In the genomic region with DNA sequence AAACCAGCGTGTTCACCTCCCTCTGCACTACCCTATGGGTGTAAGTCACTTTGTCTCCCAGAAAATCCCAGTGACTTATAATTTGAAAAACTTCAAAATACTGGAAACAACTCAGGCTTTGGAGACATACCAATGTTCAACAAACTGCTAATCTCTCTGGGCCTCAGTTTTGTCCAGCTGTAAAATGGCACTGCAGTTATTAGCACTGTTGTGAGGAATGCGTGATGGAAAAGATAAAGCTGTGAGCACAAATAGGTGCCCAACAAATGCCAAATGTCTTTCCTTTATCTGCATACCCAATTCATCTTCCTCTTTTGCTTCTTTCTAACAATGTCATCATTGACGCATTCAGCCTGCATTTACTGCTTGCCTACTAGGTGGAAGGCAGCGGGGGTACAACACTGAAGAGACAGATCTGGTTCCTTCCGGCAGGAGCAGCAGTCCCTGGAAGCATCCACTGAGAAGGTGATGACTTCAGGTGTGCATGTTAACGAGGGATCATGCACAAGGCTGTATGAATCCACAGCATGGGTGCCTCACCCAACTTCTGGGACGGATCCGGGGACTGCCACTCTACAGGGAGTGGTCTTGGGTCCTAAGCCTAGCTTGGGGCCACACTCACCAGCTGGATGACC, we compare ENCODE assay signal across 13 cellular contexts.
DNase-seq lines count a peak whose midpoint lies in the region; ATAC-seq, FAIRE-seq and TF ChIP-seq lines count a peak whose summit lies in the region.
"Had no signal": no experiment of that assay in that cellular context is flagged by ENCODE, and none has a peak within 500 bp of the region (broad histone marks: within the 10 kb centered on the region; RNA-seq: fewer than 3 reads in every experiment).

No MANE protein-coding gene starts in this region.

- peak; percentile 67 for FAIRE-seq in GM12892 (lab: Jason Lieb, UNC)

- DNase-seq in CD4-positive, CD25-positive, alpha-beta regulatory T cell, result no peak
- no peak for DNase-seq in GM12892 (ENCODE audit: insufficient read length)
- DNase-seq in activated T-helper 1 cell treated with anti-CD3 and anti-CD28 coated beads, Interleukin-12 subunit alpha, Interleukin-12 subunit beta, Interleukin-2, Interleukin-4 antibody, amounts not matched to agents 30 ng/mL and 10 ng/mL and 1 ng/mL, durations not matched to agents 14 hours and 24 hours and 36 hours (ENCODE audit: low spot score), result no peak
- DNase-seq in WTC11 (ENCODE audit: low spot score), result no peak
- no peak for DNase-seq in mesenteric fat pad (ENCODE audit: low spot score)
- no peak for DNase-seq in NCI-H1417 treated with DMSO at 0.1 percent for 48 hours (lab: John Stamatoyannopoulos, UW)
- DNase-seq: effector CD4-positive, alpha-beta T cell; GOT3; NK-92 treated with Interleukin-12 subunit alpha and Interleukin-12 subunit beta, amount 100 ng/mL, for 24 hours; T-helper 9 cell; tibial artery had no signal

- CTCF ChIA-PET in WTC11 (lab: Charles Lee), result interaction anchor here (2.1 to 2.9 kb wide), 2 partner anchors 10 to 222 kb away, joined by 9 to 11 read pairs; no protein-coding TSS in a partner anchor

- no peaks in the 10 kb centered on the region for H3K27me3 ChIP-seq in CD4-positive, CD25-positive, alpha-beta regulatory T cell (ENCODE audit: control insufficient read depth, insufficient read depth, low read length)
- H3K27me3 ChIP-seq in mucosa of rectum (ENCODE audit: control insufficient read depth in 2 of 2, insufficient read depth in 2 of 2, low read length in 2 of 2), result no peaks in the 10 kb centered on the region
- H3K27me3 ChIP-seq: tibial artery had no signal

- no peak for TF ChIP-seq CTCF in WTC11 (IDR thresholded peaks at IDR 0.05)

- no peaks in the 10 kb centered on the region for H3K9me3 Mint-ChIP-seq in CD4-positive, CD25-positive, alpha-beta regulatory T cell
- no peaks in the 10 kb centered on the region for H3K9me3 Mint-ChIP-seq in activated T-helper 1 cell treated with anti-CD3 and anti-CD28 coated beads, Interleukin-12 subunit alpha, Interleukin-12 subunit beta, Interleukin-2, Interleukin-4 antibody, amounts not matched to agents 30 ng/mL and 10 ng/mL and 1 ng/mL, durations not matched to agents 14 hours and 24 hours and 36 hours
- H3K9me3 Mint-ChIP-seq in WTC11, result no peaks in the 10 kb centered on the region

- TF ChIP-seq POLR2A in GM12892 (IDR thresholded peaks at IDR 0.05; ENCODE audit: low read depth, low read length), result no peak

- peak overlapping the region; percentile 62 to 83 (median 78) for H3K4me3 Mint-ChIP-seq in CD4-positive, CD25-positive, alpha-beta regulatory T cell
- H3K4me3 Mint-ChIP-seq in activated T-helper 1 cell treated with anti-CD3 and anti-CD28 coated beads, Interleukin-12 subunit alpha, Interleukin-12 subunit beta, Interleukin-2, Interleukin-4 antibody, amounts not matched to agents 30 ng/mL and 10 ng/mL and 1 ng/mL, durations not matched to agents 14 hours and 24 hours and 36 hours, result peak overlapping the region; percentile 43
- no peak overlapping the region for H3K4me3 Mint-ChIP-seq in WTC11

- peak overlapping the region in 1 of 2 donors; percentile 5 for H3K9ac ChIP-seq in mucosa of rectum (ENCODE audit: low read depth in 1 of 2, low read length in 2 of 2)

- no peaks in the 10 kb centered on the region for H3K27me3 Mint-ChIP-seq in CD4-positive, CD25-positive, alpha-beta regulatory T cell
- no peaks in the 10 kb centered on the region for H3K27me3 Mint-ChIP-seq in activated T-helper 1 cell treated with anti-CD3 and anti-CD28 coated beads, Interleukin-12 subunit alpha, Interleukin-12 subunit beta, Interleukin-2, Interleukin-4 antibody, amounts not matched to agents 30 ng/mL and 10 ng/mL and 1 ng/mL, durations not matched to agents 14 hours and 24 hours and 36 hours (ENCODE audit: insufficient read depth)
- peaks cover 8% of the 10 kb centered on the region; the same call in 1 of the 2 replicates for H3K27me3 Mint-ChIP-seq in WTC11 (ENCODE audit: low read depth)

- peaks cover 36 to 91% (median 79%) of the 10 kb centered on the region in 4 donors for H3K4me1 Mint-ChIP-seq in CD4-positive, CD25-positive, alpha-beta regulatory T cell
- peaks cover 74% of the 10 kb centered on the region for H3K4me1 Mint-ChIP-seq in activated T-helper 1 cell treated with anti-CD3 and anti-CD28 coated beads, Interleukin-12 subunit alpha, Interleukin-12 subunit beta, Interleukin-2, Interleukin-4 antibody, amounts not matched to agents 30 ng/mL and 10 ng/mL and 1 ng/mL, durations not matched to agents 14 hours and 24 hours and 36 hours (ENCODE audit: low read depth)
- H3K4me1 Mint-ChIP-seq in WTC11, result peaks cover 60% of the 10 kb centered on the region

- peak overlapping the region; percentile 44 for H3K27ac ChIP-seq in CD4-positive, CD25-positive, alpha-beta regulatory T cell (ENCODE audit: insufficient read depth, low read length, poor library complexity, severe bottlenecking)
- H3K27ac ChIP-seq in mucosa of rectum (ENCODE audit: low read depth in 2 of 2, low read length in 2 of 2), result peak overlapping the region; percentile 39 to 53
- H3K27ac ChIP-seq: tibial artery had no signal

- H3K4me3 ChIP-seq in CD4-positive, CD25-positive, alpha-beta regulatory T cell (ENCODE audit: low read depth, low read length), result peak overlapping the region; percentile 16
- peak overlapping the region in 1 of 2 donors; percentile 10 for H3K4me3 ChIP-seq in mucosa of rectum (ENCODE audit: low read length in 2 of 2)
- H3K4me3 ChIP-seq: tibial artery had no signal

- peak in 1 of 2 donors; percentile 5 for ATAC-seq in CD4-positive, CD25-positive, alpha-beta regulatory T cell (ENCODE audit: low read depth in 2 of 2)
- ATAC-seq in WTC11 (no peak), HG02938 (IDR thresholded peaks at IDR 0.05; ENCODE audit: unreplicated experiment) (no peak)

- H3K9me3 ChIP-seq in CD4-positive, CD25-positive, alpha-beta regulatory T cell (ENCODE audit: control insufficient read depth in 2 of 2, low read length in 2 of 2), result no peaks in the 10 kb centered on the region
- H3K9me3 ChIP-seq in mucosa of rectum (ENCODE audit: control insufficient read depth in 2 of 2, low read length in 2 of 2), result no peaks in the 10 kb centered on the region
- H3K9me3 ChIP-seq: tibial artery had no signal

- H3K36me3 Mint-ChIP-seq in CD4-positive, CD25-positive, alpha-beta regulatory T cell, result peaks cover 8% of the 10 kb centered on the region
- H3K36me3 Mint-ChIP-seq in activated T-helper 1 cell treated with anti-CD3 and anti-CD28 coated beads, Interleukin-12 subunit alpha, Interleukin-12 subunit beta, Interleukin-2, Interleukin-4 antibody, amounts not matched to agents 30 ng/mL and 10 ng/mL and 1 ng/mL, durations not matched to agents 14 hours and 24 hours and 36 hours (ENCODE audit: low read depth), result peaks cover 15% of the 10 kb centered on the region
- no peaks in the 10 kb centered on the region for H3K36me3 Mint-ChIP-seq in WTC11

- H3K27ac Mint-ChIP-seq in CD4-positive, CD25-positive, alpha-beta regulatory T cell, result peak overlapping the region in 2 of 3 donors; percentile 61 to 86
- H3K27ac Mint-ChIP-seq in activated T-helper 1 cell treated with anti-CD3 and anti-CD28 coated beads, Interleukin-12 subunit alpha, Interleukin-12 subunit beta, Interleukin-2, Interleukin-4 antibody, amounts not matched to agents 30 ng/mL and 10 ng/mL and 1 ng/mL, durations not matched to agents 14 hours and 24 hours and 36 hours, result peak overlapping the region; percentile 91
- H3K27ac Mint-ChIP-seq in WTC11, result no peak overlapping the region

- POLR2A ChIA-PET in WTC11 (lab: Charles Lee), result interaction anchor here (0.6 kb wide), 1 partner anchor 490 kb away, joined by 3 read pairs; no protein-coding TSS in a partner anchor

- H3K36me3 ChIP-seq in CD4-positive, CD25-positive, alpha-beta regulatory T cell (ENCODE audit: control insufficient read depth, insufficient read depth, low read length), result peaks cover 9% of the 10 kb centered on the region
- H3K36me3 ChIP-seq in mucosa of rectum (ENCODE audit: control insufficient read depth in 2 of 2, insufficient read depth in 2 of 2, low read length in 2 of 2), result no peaks in the 10 kb centered on the region
- H3K36me3 ChIP-seq: tibial artery had no signal

- intact Hi-C loops in activated T-helper 1 cell treated with anti-CD3 and anti-CD28 coated beads, Interleukin-12 subunit alpha, Interleukin-12 subunit beta, Interleukin-2, Interleukin-4 antibody, amounts not matched to agents 30 ng/mL and 10 ng/mL and 1 ng/mL, durations not matched to agents 14 hours and 24 hours and 36 hours (cut with micrococcal nuclease), result loop anchor here (1.0 to 2.0 kb wide), 2 partner anchors 9 to 56 kb away; no protein-coding TSS in a partner anchor

- peaks cover 98% of the 10 kb centered on the region for H3K4me1 ChIP-seq in CD4-positive, CD25-positive, alpha-beta regulatory T cell (ENCODE audit: control insufficient read depth, insufficient read depth, low read length, poor library complexity, severe bottlenecking)
- peaks cover 61 to 65% of the 10 kb centered on the region in 2 donors for H3K4me1 ChIP-seq in mucosa of rectum (ENCODE audit: control insufficient read depth in 2 of 2, insufficient read depth in 2 of 2, low read length in 2 of 2)

TF ChIP-seq in WTC11, 78 proteins besides CTCF, POLR2A, EP300 and RAD21 (continues in another document):
- no peak for TF ChIP-seq SOX15 (CRISPR knock-in tag; IDR thresholded peaks at IDR 0.05)
- TF ChIP-seq MXD4 (CRISPR knock-in tag; IDR thresholded peaks at IDR 0.05; ENCODE audit: borderline replicate concordance), result no peak
